ENCODE assay signal across 1 cellular context in the genomic region with DNA sequence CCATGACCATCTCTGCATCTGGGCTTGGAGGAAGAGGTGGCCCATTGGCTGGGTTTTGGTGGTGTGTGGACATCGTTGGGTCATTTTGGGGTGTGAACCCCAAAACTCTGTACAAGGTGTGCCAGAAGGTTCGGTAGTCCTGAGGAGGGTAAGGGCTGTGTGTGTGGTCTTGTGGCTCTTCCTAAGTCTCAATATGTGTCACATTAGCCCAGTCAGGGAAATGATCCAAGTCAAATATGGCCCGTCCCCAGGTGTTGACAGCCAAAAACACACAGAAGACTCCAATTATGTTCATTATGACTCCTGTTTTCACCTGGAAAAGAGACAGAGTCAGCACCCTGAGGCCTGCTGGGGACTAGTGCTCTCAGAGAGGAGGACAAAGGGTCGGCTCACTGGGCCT.
TF ChIP-seq lines count a peak whose summit lies in the region.

No MANE protein-coding gene starts in this region.

TF ChIP-seq in HepG2, 621 proteins besides CTCF, POLR2A, EP300 and RAD21:
- TF ChIP-seq, protein P1, sequence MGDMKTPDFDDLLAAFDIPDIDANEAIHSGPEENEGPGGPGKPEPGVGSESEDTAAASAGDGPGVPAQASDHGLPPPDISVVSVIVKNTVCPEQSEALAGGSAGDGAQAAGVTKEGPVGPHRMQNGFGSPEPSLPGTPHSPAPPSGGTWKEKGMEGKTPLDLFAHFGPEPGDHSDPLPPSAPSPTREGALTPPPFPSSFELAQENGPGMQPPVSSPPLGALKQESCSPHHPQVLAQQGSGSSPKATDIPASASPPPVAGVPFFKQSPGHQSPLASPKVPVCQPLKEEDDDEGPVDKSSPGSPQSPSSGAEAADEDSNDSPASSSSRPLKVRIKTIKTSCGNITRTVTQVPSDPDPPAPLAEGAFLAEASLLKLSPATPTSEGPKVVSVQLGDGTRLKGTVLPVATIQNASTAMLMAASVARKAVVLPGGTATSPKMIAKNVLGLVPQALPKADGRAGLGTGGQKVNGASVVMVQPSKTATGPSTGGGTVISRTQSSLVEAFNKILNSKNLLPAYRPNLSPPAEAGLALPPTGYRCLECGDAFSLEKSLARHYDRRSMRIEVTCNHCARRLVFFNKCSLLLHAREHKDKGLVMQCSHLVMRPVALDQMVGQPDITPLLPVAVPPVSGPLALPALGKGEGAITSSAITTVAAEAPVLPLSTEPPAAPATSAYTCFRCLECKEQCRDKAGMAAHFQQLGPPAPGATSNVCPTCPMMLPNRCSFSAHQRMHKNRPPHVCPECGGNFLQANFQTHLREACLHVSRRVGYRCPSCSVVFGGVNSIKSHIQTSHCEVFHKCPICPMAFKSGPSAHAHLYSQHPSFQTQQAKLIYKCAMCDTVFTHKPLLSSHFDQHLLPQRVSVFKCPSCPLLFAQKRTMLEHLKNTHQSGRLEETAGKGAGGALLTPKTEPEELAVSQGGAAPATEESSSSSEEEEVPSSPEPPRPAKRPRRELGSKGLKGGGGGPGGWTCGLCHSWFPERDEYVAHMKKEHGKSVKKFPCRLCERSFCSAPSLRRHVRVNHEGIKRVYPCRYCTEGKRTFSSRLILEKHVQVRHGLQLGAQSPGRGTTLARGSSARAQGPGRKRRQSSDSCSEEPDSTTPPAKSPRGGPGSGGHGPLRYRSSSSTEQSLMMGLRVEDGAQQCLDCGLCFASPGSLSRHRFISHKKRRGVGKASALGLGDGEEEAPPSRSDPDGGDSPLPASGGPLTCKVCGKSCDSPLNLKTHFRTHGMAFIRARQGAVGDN (CRISPR knock-in tag; IDR thresholded peaks at IDR 0.05): peak; percentile 1; the same call in 1 of the 2 replicates
- no peak for TF ChIP-seq LCORL (IDR thresholded peaks at IDR 0.05)
- no peak for TF ChIP-seq LCORL (CRISPR knock-in tag; IDR thresholded peaks at IDR 0.05)
- 0 out of 2 replicates have a peak, but pooled peaks have one; percentile 60 for TF ChIP-seq ZNF607 (CRISPR knock-in tag; IDR thresholded peaks at IDR 0.05; ENCODE audit: borderline replicate concordance)
- TF ChIP-seq NR1H2 (CRISPR knock-in tag; IDR thresholded peaks at IDR 0.05; ENCODE audit: borderline replicate concordance, low read depth): no peak
- TF ChIP-seq, protein P2, sequence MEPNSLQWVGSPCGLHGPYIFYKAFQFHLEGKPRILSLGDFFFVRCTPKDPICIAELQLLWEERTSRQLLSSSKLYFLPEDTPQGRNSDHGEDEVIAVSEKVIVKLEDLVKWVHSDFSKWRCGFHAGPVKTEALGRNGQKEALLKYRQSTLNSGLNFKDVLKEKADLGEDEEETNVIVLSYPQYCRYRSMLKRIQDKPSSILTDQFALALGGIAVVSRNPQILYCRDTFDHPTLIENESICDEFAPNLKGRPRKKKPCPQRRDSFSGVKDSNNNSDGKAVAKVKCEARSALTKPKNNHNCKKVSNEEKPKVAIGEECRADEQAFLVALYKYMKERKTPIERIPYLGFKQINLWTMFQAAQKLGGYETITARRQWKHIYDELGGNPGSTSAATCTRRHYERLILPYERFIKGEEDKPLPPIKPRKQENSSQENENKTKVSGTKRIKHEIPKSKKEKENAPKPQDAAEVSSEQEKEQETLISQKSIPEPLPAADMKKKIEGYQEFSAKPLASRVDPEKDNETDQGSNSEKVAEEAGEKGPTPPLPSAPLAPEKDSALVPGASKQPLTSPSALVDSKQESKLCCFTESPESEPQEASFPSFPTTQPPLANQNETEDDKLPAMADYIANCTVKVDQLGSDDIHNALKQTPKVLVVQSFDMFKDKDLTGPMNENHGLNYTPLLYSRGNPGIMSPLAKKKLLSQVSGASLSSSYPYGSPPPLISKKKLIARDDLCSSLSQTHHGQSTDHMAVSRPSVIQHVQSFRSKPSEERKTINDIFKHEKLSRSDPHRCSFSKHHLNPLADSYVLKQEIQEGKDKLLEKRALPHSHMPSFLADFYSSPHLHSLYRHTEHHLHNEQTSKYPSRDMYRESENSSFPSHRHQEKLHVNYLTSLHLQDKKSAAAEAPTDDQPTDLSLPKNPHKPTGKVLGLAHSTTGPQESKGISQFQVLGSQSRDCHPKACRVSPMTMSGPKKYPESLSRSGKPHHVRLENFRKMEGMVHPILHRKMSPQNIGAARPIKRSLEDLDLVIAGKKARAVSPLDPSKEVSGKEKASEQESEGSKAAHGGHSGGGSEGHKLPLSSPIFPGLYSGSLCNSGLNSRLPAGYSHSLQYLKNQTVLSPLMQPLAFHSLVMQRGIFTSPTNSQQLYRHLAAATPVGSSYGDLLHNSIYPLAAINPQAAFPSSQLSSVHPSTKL (CRISPR knock-in tag; IDR thresholded peaks at IDR 0.05): no peak
- 0 out of 2 replicates have a peak, but pooled peaks have one; percentile 62 for TF ChIP-seq ZNF572 (CRISPR knock-in tag; IDR thresholded peaks at IDR 0.05)
